Comparison of ENCODE assay signal across 9 cellular contexts in the genomic region with DNA sequence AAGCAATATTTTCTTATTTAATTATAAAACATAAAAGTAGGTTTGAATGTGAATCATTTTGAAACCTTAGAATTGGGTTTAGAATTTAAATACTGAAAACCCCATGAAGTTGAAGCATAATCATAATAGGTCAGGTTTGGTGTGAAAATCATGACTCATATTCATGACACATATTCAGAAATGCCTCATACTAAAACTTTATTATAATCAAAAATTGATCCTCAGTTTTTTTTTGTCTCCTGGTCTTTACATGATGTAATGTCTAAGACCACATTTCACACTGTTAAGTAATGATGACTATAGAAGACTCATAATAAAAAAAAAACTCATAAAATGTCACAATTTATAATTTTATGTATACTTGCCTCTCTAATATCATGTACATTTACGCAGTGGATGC.
DNase-seq lines count a peak whose midpoint lies in the region; ATAC-seq and TF ChIP-seq lines count a peak whose summit lies in the region.
"Had no signal": no experiment of that assay in that cellular context is flagged by ENCODE, and none has a peak within 500 bp of the region (broad histone marks: within the 10 kb centered on the region; RNA-seq: fewer than 3 reads in every experiment).

No MANE protein-coding gene starts in this region.

- no peak overlapping the region for H2AFZ ChIP-seq in neural progenitor cell (replicated peaks)

- H3K36me3 Mint-ChIP-seq in activated naive CD4-positive, alpha-beta T cell treated with anti-CD3 and anti-CD28 coated beads, Interleukin-2, amount 50 U/mL, for 24 hours = peaks cover 8% of the 10 kb centered on the region
- no peaks in the 10 kb centered on the region for H3K36me3 Mint-ChIP-seq in neural progenitor cell

- H3K27ac Mint-ChIP-seq in activated naive CD4-positive, alpha-beta T cell treated with anti-CD3 and anti-CD28 coated beads, Interleukin-2, amount 50 U/mL, for 24 hours = peak overlapping the region; percentile 96
- no peak overlapping the region for H3K27ac Mint-ChIP-seq in neural progenitor cell

- H3K27me3 ChIP-seq in neural progenitor cell = no peaks in the 10 kb centered on the region

- no peaks in the 10 kb centered on the region for H3K27me3 Mint-ChIP-seq in activated naive CD4-positive, alpha-beta T cell treated with anti-CD3 and anti-CD28 coated beads, Interleukin-2, amount 50 U/mL, for 24 hours
- no peaks in the 10 kb centered on the region for H3K27me3 Mint-ChIP-seq in neural progenitor cell (ENCODE audit: insufficient read depth, low read depth)

- H3K4me1 ChIP-seq in neural progenitor cell = peaks cover 14% of the 10 kb centered on the region

- ATAC-seq in HG02973 (IDR thresholded peaks at IDR 0.05; ENCODE audit: unreplicated experiment) = peak; percentile 54
- ATAC-seq in stimulated activated naive CD8-positive, alpha-beta T cell treated with anti-CD3 and anti-CD28 coated beads, Interleukin-15, Interleukin-2, amounts not matched to agents 100 U/mL and 50 U/mL, for 24 hours = peak; percentile 21
- ATAC-seq: HepG2 had no signal

- H3K9ac ChIP-seq in neural progenitor cell = no peak overlapping the region

- H3K36me3 ChIP-seq in neural progenitor cell = no peaks in the 10 kb centered on the region

- DNase-seq in activated naive CD4-positive, alpha-beta T cell (lab: John Stamatoyannopoulos, UW) = no peak
- peak; percentile 42 for DNase-seq in RKO (ENCODE audit: low spot score)
- no peak for DNase-seq in stimulated activated naive CD8-positive, alpha-beta T cell treated with anti-CD3 and anti-CD28 coated beads, Interleukin-15, Interleukin-2, amounts not matched to agents 100 U/mL and 50 U/mL, for 24 hours
- no peak for DNase-seq in NCI-H2081 (lab: John Stamatoyannopoulos, UW)
- no peak for DNase-seq in germinal center (ENCODE audit: low spot score)
- no peak for DNase-seq in neural progenitor cell (ENCODE audit: low spot score)

- TF ChIP-seq CTCF in neural progenitor cell (IDR thresholded peaks at IDR 0.05) = no peak

- no peaks in the 10 kb centered on the region for H4K20me1 ChIP-seq in neural progenitor cell (ENCODE audit: low read depth)

- H3K4me3 Mint-ChIP-seq in activated naive CD4-positive, alpha-beta T cell treated with anti-CD3 and anti-CD28 coated beads, Interleukin-2, amount 50 U/mL, for 24 hours = no peak overlapping the region
- no peak overlapping the region for H3K4me3 Mint-ChIP-seq in neural progenitor cell

- H3K9me3 Mint-ChIP-seq in activated naive CD4-positive, alpha-beta T cell treated with anti-CD3 and anti-CD28 coated beads, Interleukin-2, amount 50 U/mL, for 24 hours = no peaks in the 10 kb centered on the region
- no peaks in the 10 kb centered on the region for H3K9me3 Mint-ChIP-seq in neural progenitor cell

- H3K9me3 ChIP-seq in neural progenitor cell (ENCODE audit: low read depth) = no peaks in the 10 kb centered on the region

- no peak overlapping the region for H3K4me3 ChIP-seq in neural progenitor cell

- H3K4me2 ChIP-seq in neural progenitor cell = no peak overlapping the region

- no peak overlapping the region for H3K27ac ChIP-seq in neural progenitor cell

- peaks cover 8% of the 10 kb centered on the region for H3F3A ChIP-seq in neural progenitor cell (ENCODE audit: low read depth)

- peaks cover 78% of the 10 kb centered on the region for H3K4me1 Mint-ChIP-seq in activated naive CD4-positive, alpha-beta T cell treated with anti-CD3 and anti-CD28 coated beads, Interleukin-2, amount 50 U/mL, for 24 hours
- H3K4me1 Mint-ChIP-seq in neural progenitor cell = peaks cover 13% of the 10 kb centered on the region

- H3K79me2 ChIP-seq in neural progenitor cell (ENCODE audit: low read depth) = no peaks in the 10 kb centered on the region
